Comparison of ENCODE assay signal across 8 cellular contexts in the genomic region with DNA sequence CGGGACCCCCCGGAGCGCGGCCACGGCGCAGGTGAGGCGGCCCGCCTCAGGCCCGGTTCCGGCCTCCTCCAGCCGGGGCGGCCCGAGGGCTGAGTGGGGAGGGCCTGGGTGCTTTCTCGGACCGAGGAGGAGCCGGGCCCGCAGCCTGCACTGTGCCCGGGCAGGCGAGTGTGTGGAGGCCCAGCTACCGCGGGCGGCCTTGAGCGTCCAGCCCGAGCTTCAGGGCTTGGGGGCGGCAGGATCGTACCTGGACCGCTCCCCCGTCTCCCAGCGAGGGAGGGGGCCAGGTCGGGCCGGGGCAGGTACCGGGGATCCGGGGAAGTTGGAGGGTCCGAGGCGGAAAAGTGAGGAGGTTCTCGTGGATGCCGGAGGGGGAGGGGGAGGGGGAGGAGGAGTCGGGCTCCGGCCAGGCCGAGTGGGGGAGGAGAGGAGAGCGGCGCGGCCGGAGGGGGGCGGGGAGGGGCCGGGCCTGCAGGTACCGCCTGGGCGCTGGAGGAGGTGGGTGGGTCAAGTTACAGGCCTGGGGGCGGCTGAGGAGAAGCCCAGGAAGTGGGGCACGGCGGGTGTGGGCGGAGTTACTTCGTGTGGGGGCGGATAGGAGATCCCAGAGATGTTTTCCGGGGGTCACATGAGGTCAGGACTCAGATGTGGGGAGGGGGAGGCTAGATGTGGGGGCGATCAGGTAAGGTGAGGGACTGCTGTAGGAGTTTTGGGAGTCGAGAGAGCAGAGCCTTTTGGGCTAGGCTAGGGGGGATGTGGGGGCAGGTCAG. TPM values are rescaled to one million over a fixed set of nuclear protein-coding genes. Genes with fewer than 3 reads are reported as not detected.
DNase-seq lines count a peak whose midpoint lies in the region; ATAC-seq, FAIRE-seq and TF ChIP-seq lines count a peak whose summit lies in the region.

No MANE protein-coding gene starts in this region.

- peak overlapping the region; percentile 70 to 81 for H3K4me2 ChIP-seq in H1 (ENCODE audit: insufficient read depth in 1 of 2, low read depth in 2 of 2, low read length in 2 of 2)

- TF ChIP-seq POLR2A in H1 (IDR thresholded peaks at IDR 0.05; ENCODE audit: control extremely low read depth in 1 of 2, low read depth in 2 of 2, low read length in 2 of 2): peak; percentile 62 to 64; a peak in 2 of 3 replicates

- H2BK5ac ChIP-seq in H1 (ENCODE audit: low read depth, low read length): peak overlapping the region; percentile 99

- H3K79me2 ChIP-seq in H1 (ENCODE audit: control insufficient read depth in 1 of 2, insufficient read depth in 2 of 2, low read length in 2 of 2): peaks cover 52 to 68% of the 10 kb centered on the region in 2 experiments

- H3K27ac ChIP-seq in HL-60 (replicated peaks) (peak overlapping the region; percentile 84), H1 (ENCODE audit: low read depth, low read length) (peak overlapping the region; percentile 97), muscle layer of duodenum (ENCODE audit: low read length) (no peak overlapping the region), aorta (ENCODE audit: low read depth in 1 of 2, low read length in 2 of 2) (peak overlapping the region in 1 of 2 donors; percentile 38)

- no peaks in the 10 kb centered on the region for H3K27me3 Mint-ChIP-seq in T-helper 1 cell treated with Interleukin-12 subunit alpha and Interleukin-12 subunit beta and Interleukin-4 antibody, amounts not matched to agents 30 μg/mL and 1 μg/mL, for 36 hours (ENCODE audit: low read depth)

- TF ChIP-seq EP300 in H1 (IDR thresholded peaks at IDR 0.05; ENCODE audit: borderline replicate concordance in 1 of 2, low read depth in 2 of 2, low read length in 2 of 2): peak in 1 of 2 experiments; percentile 30; a peak in 1 of 3 replicates

- no peak for TF ChIP-seq CTCF in HL-60 (IDR thresholded peaks at IDR 0.05; ENCODE audit: insufficient read depth, low read length)
- no peak for TF ChIP-seq CTCF in H1 (IDR thresholded peaks at IDR 0.05; ENCODE audit: control extremely low read depth in 1 of 3, insufficient read depth in 1 of 3, low read depth in 1 of 3, low read length in 3 of 3)

- H3K9me3 Mint-ChIP-seq in T-helper 1 cell treated with Interleukin-12 subunit alpha and Interleukin-12 subunit beta and Interleukin-4 antibody, amounts not matched to agents 30 μg/mL and 1 μg/mL, for 36 hours: no peaks in the 10 kb centered on the region

- H3K27me3 ChIP-seq in HL-60 (ENCODE audit: insufficient read depth, poor library complexity, severe bottlenecking): no peaks in the 10 kb centered on the region
- H3K27me3 ChIP-seq in H1 (replicated peaks in 1 of 4; ENCODE audit: control insufficient read depth in 3 of 4, extremely low read depth in 1 of 4, insufficient read depth in 3 of 4, low read length in 3 of 4): no peaks in the 10 kb centered on the region
- H3K27me3 ChIP-seq in muscle layer of duodenum (ENCODE audit: low read depth, low read length): no peaks in the 10 kb centered on the region
- no peaks in the 10 kb centered on the region for H3K27me3 ChIP-seq in aorta (ENCODE audit: control insufficient read depth in 1 of 2, insufficient read depth in 2 of 2, low read length in 1 of 2)

- CTCF ChIA-PET in H1 (lab: Charles Lee; ENCODE audit: partially characterized antibody): interaction anchor here (0.9 to 2.8 kb wide), 5 partner anchors 9 to 153 kb away, joined by 3 to 7 read pairs (median 4); no protein-coding TSS in a partner anchor

- H4K8ac ChIP-seq in H1 (ENCODE audit: extremely low read depth, insufficient read depth, low read length): peak overlapping the region; percentile 98; the same call in 1 of the 2 replicates

- no peak for ATAC-seq in aorta (ENCODE audit: low FRiP score)
- ATAC-seq in GM18517 (IDR thresholded peaks at IDR 0.05; ENCODE audit: unreplicated experiment): no peak

- peak overlapping the region; percentile 83 for H3K4me3 Mint-ChIP-seq in T-helper 1 cell treated with Interleukin-12 subunit alpha and Interleukin-12 subunit beta and Interleukin-4 antibody, amounts not matched to agents 30 μg/mL and 1 μg/mL, for 36 hours

- no peak overlapping the region for H2BK20ac ChIP-seq in H1 (ENCODE audit: low read length)

- no peak overlapping the region for H2AFZ ChIP-seq in H1 (ENCODE audit: low read length)

- no peak for TF ChIP-seq RAD21 in H1 (IDR thresholded peaks at IDR 0.05 in 1 of 2, conservative IDR thresholded peaks at IDR 0.05 in 1 of 2; ENCODE audit: low read depth in 2 of 2, low read length in 2 of 2)

- H3K36me3 ChIP-seq in H1 (ENCODE audit: control insufficient read depth in 2 of 4, insufficient read depth in 4 of 4, low read length in 3 of 4) (peaks cover 0 to 12% (median 9%) of the 10 kb centered on the region in 4 experiments; a peak in 6 of 8 replicates), muscle layer of duodenum (ENCODE audit: control insufficient read depth in 1 of 2, insufficient read depth in 2 of 2, low read length in 2 of 2) (no peaks in the 10 kb centered on the region), aorta (ENCODE audit: control insufficient read depth in 1 of 2, insufficient read depth in 2 of 2, low read length in 1 of 2) (no peaks in the 10 kb centered on the region)

- H3K4me1 ChIP-seq in H1 (replicated peaks in 1 of 4; ENCODE audit: control insufficient read depth in 3 of 4, insufficient read depth in 4 of 4, low read length in 3 of 4) (peaks cover 14 to 36% (median 26%) of the 10 kb centered on the region in 4 experiments), muscle layer of duodenum (ENCODE audit: control insufficient read depth in 1 of 2, insufficient read depth in 2 of 2, low read length in 2 of 2) (peaks cover 19 to 32% of the 10 kb centered on the region in 2 donors), aorta (ENCODE audit: control insufficient read depth in 1 of 2, insufficient read depth in 2 of 2, low read length in 2 of 2) (peaks cover 0 to 2% of the 10 kb centered on the region in 2 donors)

- peak overlapping the region; percentile 85 for H4K5ac ChIP-seq in H1 (ENCODE audit: insufficient read length, low read depth, low read length)

- H2BK15ac ChIP-seq in H1 (ENCODE audit: low read length): peak overlapping the region; percentile 61; the same call in 1 of the 2 replicates

- POLR2A ChIA-PET in H1 (lab: Charles Lee; ENCODE audit: partially characterized antibody): interaction anchor here (0.6 to 19.5 kb wide), 20 partner anchors 14 to 247 kb away, joined by 3 to 228 read pairs (median 4); partner anchors contain the start of genes GADD45GIP1, GCDH, IER2 and LYL1

- peak overlapping the region; percentile 6 for H3K14ac ChIP-seq in H1 (ENCODE audit: insufficient read length)

- peak overlapping the region; percentile 82 to 99 (median 94) for H3K9ac ChIP-seq in H1 (replicated peaks in 1 of 4; ENCODE audit: extremely low read depth in 1 of 4, low read depth in 3 of 4, low read length in 3 of 4)

- H2BK12ac ChIP-seq in H1 (ENCODE audit: low read depth, low read length): peak overlapping the region; percentile 97; the same call in 1 of the 2 replicates

- H3K4ac ChIP-seq in H1 (replicated peaks; ENCODE audit: insufficient read length, low read depth, low read length): peak overlapping the region; percentile 94

- peak; percentile 73 for DNase-seq in activated effector memory CD4-positive, alpha-beta T cell treated with anti-CD3 and anti-CD28 coated beads, Interleukin-2, amount 50 U/mL, for 16 hours
- DNase-seq in activated effector memory CD4-positive, alpha-beta T cell treated with Interleukin-2 at 50 U/mL for 16 hours: no peak
- DNase-seq in HL-60 (ENCODE audit: low read depth in 1 of 2, low spot score in 1 of 2) (peak; percentile 25 to 63), H1 (ENCODE audit: low read depth in 1 of 2, low spot score in 2 of 2) (peak; percentile 78 to 92), aorta (peak; percentile 69 to 82)

- H3K4me1 Mint-ChIP-seq in T-helper 1 cell treated with Interleukin-12 subunit alpha and Interleukin-12 subunit beta and Interleukin-4 antibody, amounts not matched to agents 30 μg/mL and 1 μg/mL, for 36 hours (ENCODE audit: low read depth): peaks cover 34% of the 10 kb centered on the region

- no peaks in the 10 kb centered on the region for H3K9me3 ChIP-seq in H1 (ENCODE audit: insufficient read depth in 2 of 2, low read depth in 1 of 2, low read length in 1 of 2)
- H3K9me3 ChIP-seq in muscle layer of duodenum (ENCODE audit: control insufficient read depth in 1 of 2, low read length in 2 of 2): no peaks in the 10 kb centered on the region
- H3K9me3 ChIP-seq in aorta (ENCODE audit: control insufficient read depth, low read length): no peaks in the 10 kb centered on the region

- H3K23ac ChIP-seq in H1 (ENCODE audit: insufficient read length): no peak overlapping the region

- peak overlapping the region; percentile 95 for H3K18ac ChIP-seq in H1 (ENCODE audit: extremely low read depth, low read length)

- intact Hi-C loops in aorta (cut with DNase I): no loop called here

- 2% methylated on average over 25 of the region's 57 CpGs; no CpG with 5 or more reads in 1 of the 2 experiments for WGBS in H1 (ENCODE audit: extremely low coverage in 1 of 2, insufficient coverage in 1 of 2, insufficient read length in 1 of 2, insufficient replicate concordance in 2 of 2, low coverage in 1 of 2, low lambda C conversion rate in 2 of 2, missing lambda C conversion rate in 1 of 2), 2 experiments
- 1% methylated on average over 36 to 57 of the region's 57 CpGs for WGBS in aorta, 2 donors

- H3K56ac ChIP-seq in H1 (replicated peaks; ENCODE audit: insufficient read length, low read depth, low read length): peak overlapping the region; percentile 98

- 0 out of 2 replicates have a peak overlapping the region, but pooled peaks have one; percentile 55 for H2AK5ac ChIP-seq in H1 (ENCODE audit: low read depth, low read length)

- H3K4me3 ChIP-seq in HL-60 (replicated peaks; ENCODE audit: insufficient read depth, low read length) (peak overlapping the region; percentile 94), H1 (ENCODE audit: extremely low read depth in 1 of 4, insufficient read depth in 2 of 4, low read depth in 3 of 4, low read length in 4 of 4) (peak overlapping the region; percentile 76 to 100 (median 84)), muscle layer of duodenum (ENCODE audit: low read depth in 1 of 2, low read length in 2 of 2) (peak overlapping the region; percentile 45 to 96), aorta (ENCODE audit: low read length in 2 of 2) (peak overlapping the region; percentile 86 to 94)

- H3K27ac Mint-ChIP-seq in T-helper 1 cell treated with Interleukin-12 subunit alpha and Interleukin-12 subunit beta and Interleukin-4 antibody, amounts not matched to agents 30 μg/mL and 1 μg/mL, for 36 hours: peak overlapping the region; percentile 69

- no peak for FAIRE-seq in H1 (lab: Jason Lieb, UNC)

- peaks cover 3% of the 10 kb centered on the region for H3K36me3 Mint-ChIP-seq in T-helper 1 cell treated with Interleukin-12 subunit alpha and Interleukin-12 subunit beta and Interleukin-4 antibody, amounts not matched to agents 30 μg/mL and 1 μg/mL, for 36 hours (ENCODE audit: low read depth)

- peak overlapping the region; percentile 97 for H4K91ac ChIP-seq in H1 (replicated peaks; ENCODE audit: insufficient read length, low read length)

- peaks cover 44 to 45% of the 10 kb centered on the region in 2 experiments for H4K20me1 ChIP-seq in H1 (replicated peaks in 1 of 2; ENCODE audit: control insufficient read depth in 1 of 2, insufficient read depth in 2 of 2, low read length in 2 of 2)

- peaks cover 8% of the 10 kb centered on the region; the same call in 1 of the 2 replicates for H3K23me2 ChIP-seq in H1 (ENCODE audit: low read depth, low read length)

- no peak overlapping the region for H2BK120ac ChIP-seq in H1 (replicated peaks; ENCODE audit: low read depth, low read length)

- peaks cover 36% of the 10 kb centered on the region for H3K79me1 ChIP-seq in H1 (ENCODE audit: low read depth, low read length)

RNA-seq across cellular contexts. Expression of gene NACC1, which starts 0.5 kb away (rescaled TPM):
- 226 and 234 TPM in 2 replicates for total RNA-seq in H1 (2021; fragmentation: NEBNext Ultra II Directional; extraction: Animal tissue kit (Norgen Biotek cat#: 25700))
- polyA plus RNA-seq in H1 (2011; rRNA removed): 301 and 541 TPM in 2 replicates
- polyA plus RNA-seq in H1 (2011; cell fraction: cytosol; rRNA removed): 204 TPM
- polyA plus RNA-seq in H1 (2011; cell fraction: nucleus; rRNA removed): 367 TPM
- polyA plus RNA-seq in H1 (2012, experiment 1 of 2): 72.2 to 138 TPM (median 120 TPM) in 4 replicates
- 144 TPM for polyA plus RNA-seq in H1 (2012, experiment 2 of 2)
- 169 TPM for polyA plus RNA-seq in H1 (2013, experiment 1 of 2)
- 186 TPM for polyA plus RNA-seq in H1 (2013, experiment 2 of 2)
- 150 and 197 TPM in 2 replicates for polyA minus RNA-seq in H1 (2011; rRNA and poly(A)+ RNA removed)
- 187 TPM for polyA minus RNA-seq in H1 (2011; cell fraction: cytosol; rRNA and poly(A)+ RNA removed)
- 126 TPM for polyA minus RNA-seq in H1 (2011; cell fraction: nucleus; rRNA and poly(A)+ RNA removed)
- total RNA-seq in aorta: 10 to 100 TPM; 26.0 to 37.4 TPM
- 1 to 10 TPM; 5.0 to 7.8 TPM for polyA plus RNA-seq in aorta

RNA-seq across cellular contexts. Expression of gene TRMT1, which starts 2.1 kb away (rescaled TPM):
- 96.6 and 99.3 TPM in 2 replicates for total RNA-seq in H1 (2021; fragmentation: NEBNext Ultra II Directional; extraction: Animal tissue kit (Norgen Biotek cat#: 25700))
- polyA plus RNA-seq in H1 (2011; rRNA removed) (77.4 and 118 TPM in 2 replicates), aorta (10 to 100 TPM; 17.9 to 62.2 TPM)
- polyA plus RNA-seq in H1 (2011; cell fraction: cytosol; rRNA removed): 94.9 TPM
- 298 TPM for polyA plus RNA-seq in H1 (2011; cell fraction: nucleus; rRNA removed)
- polyA plus RNA-seq in H1 (2012, experiment 1 of 2): 66.0 to 95.2 TPM (median 84.7 TPM) in 4 replicates
- polyA plus RNA-seq in H1 (2012, experiment 2 of 2): 75.5 TPM
- 69.1 TPM for polyA plus RNA-seq in H1 (2013, experiment 1 of 2)
- polyA plus RNA-seq in H1 (2013, experiment 2 of 2): 65.4 TPM
- 38.6 and 46.1 TPM in 2 replicates for polyA minus RNA-seq in H1 (2011; rRNA and poly(A)+ RNA removed)
- 52.8 TPM for polyA minus RNA-seq in H1 (2011; cell fraction: cytosol; rRNA and poly(A)+ RNA removed)
- polyA minus RNA-seq in H1 (2011; cell fraction: nucleus; rRNA and poly(A)+ RNA removed): 64.4 TPM
- total RNA-seq in aorta: 10 to 100 TPM; 23.9 to 26.5 TPM

RNA-seq across cellular contexts. Expression of gene LYL1, which starts 16.0 kb away (rescaled TPM):
- total RNA-seq in H1 (2021; fragmentation: NEBNext Ultra II Directional; extraction: Animal tissue kit (Norgen Biotek cat#: 25700)): 0.58 and 0.65 TPM in 2 replicates
- 0.76 and 1.0 TPM in 2 replicates for polyA plus RNA-seq in H1 (2011; rRNA removed)
- polyA plus RNA-seq in H1 (2011; cell fraction: cytosol; rRNA removed): 0.62 TPM
- polyA plus RNA-seq in H1 (2011; cell fraction: nucleus; rRNA removed): 0.78 TPM
- 0.23 to 0.67 TPM (median 0.39 TPM) in 4 replicates for polyA plus RNA-seq in H1 (2012, experiment 1 of 2)
- 0.26 TPM for polyA plus RNA-seq in H1 (2012, experiment 2 of 2)
- polyA plus RNA-seq in H1 (2013, experiment 1 of 2): 0.65 TPM
- polyA plus RNA-seq in H1 (2013, experiment 2 of 2): 0.52 TPM
- 0.10 TPM in 1 of 2 replicates, not detected in the other for polyA minus RNA-seq in H1 (2011; rRNA and poly(A)+ RNA removed)
- polyA minus RNA-seq in H1 (2011; cell fraction: cytosol; rRNA and poly(A)+ RNA removed): 1.2 TPM
- polyA minus RNA-seq in H1 (2011; cell fraction: nucleus; rRNA and poly(A)+ RNA removed): 0.40 TPM
- 10 to 100 TPM in 1 of 2 donors, 1 to 10 TPM in 1; 8.7 to 28.6 TPM for total RNA-seq in aorta
- 1 to 10 TPM; 7.3 to 9.3 TPM for polyA plus RNA-seq in aorta

RNA-seq across cellular contexts. Expression of gene STX10, which starts 31.6 kb away (rescaled TPM):
- 50.8 and 53.0 TPM in 2 replicates for total RNA-seq in H1 (2021; fragmentation: NEBNext Ultra II Directional; extraction: Animal tissue kit (Norgen Biotek cat#: 25700))
- 80.1 and 86.8 TPM in 2 replicates for polyA plus RNA-seq in H1 (2011; rRNA removed)
- polyA plus RNA-seq in H1 (2011; cell fraction: cytosol; rRNA removed): 88.9 TPM
- 146 TPM for polyA plus RNA-seq in H1 (2011; cell fraction: nucleus; rRNA removed)
- polyA plus RNA-seq in H1 (2012, experiment 1 of 2): 58.8 to 94.1 TPM (median 80.2 TPM) in 4 replicates
- 81.1 TPM for polyA plus RNA-seq in H1 (2012, experiment 2 of 2)
- polyA plus RNA-seq in H1 (2013, experiment 1 of 2): 48.9 TPM
- 49.5 TPM for polyA plus RNA-seq in H1 (2013, experiment 2 of 2)
- polyA minus RNA-seq in H1 (2011; rRNA and poly(A)+ RNA removed): 44.8 and 47.0 TPM in 2 replicates
- 40.2 TPM for polyA minus RNA-seq in H1 (2011; cell fraction: cytosol; rRNA and poly(A)+ RNA removed)
- polyA minus RNA-seq in H1 (2011; cell fraction: nucleus; rRNA and poly(A)+ RNA removed): 36.6 TPM
- total RNA-seq in aorta: 10 to 100 TPM; 33.0 to 47.4 TPM
- polyA plus RNA-seq in aorta: 100 to 1,000 TPM in 1 of 2 donors, 10 to 100 TPM in 1; 70.5 to 105 TPM

RNA-seq across cellular contexts. Expression of gene IER2, which starts 31.6 kb away (rescaled TPM):
- 137 and 138 TPM in 2 replicates for total RNA-seq in H1 (2021; fragmentation: NEBNext Ultra II Directional; extraction: Animal tissue kit (Norgen Biotek cat#: 25700))
- polyA plus RNA-seq in H1 (2011; rRNA removed) (84.5 and 151 TPM in 2 replicates), aorta (100 to 1,000 TPM in 1 of 2 donors, 10 to 100 TPM in 1; 39.7 to 269 TPM)
- polyA plus RNA-seq in H1 (2011; cell fraction: cytosol; rRNA removed): 66.0 TPM
- polyA plus RNA-seq in H1 (2011; cell fraction: nucleus; rRNA removed): 110 TPM
- polyA plus RNA-seq in H1 (2012, experiment 1 of 2): 106 to 120 TPM (median 111 TPM) in 4 replicates
- 92.0 TPM for polyA plus RNA-seq in H1 (2012, experiment 2 of 2)
- polyA plus RNA-seq in H1 (2013, experiment 1 of 2): 105 TPM
- polyA plus RNA-seq in H1 (2013, experiment 2 of 2): 105 TPM
- 6.0 and 9.9 TPM in 2 replicates for polyA minus RNA-seq in H1 (2011; rRNA and poly(A)+ RNA removed)
- polyA minus RNA-seq in H1 (2011; cell fraction: cytosol; rRNA and poly(A)+ RNA removed): 33.4 TPM
- 81.9 TPM for polyA minus RNA-seq in H1 (2011; cell fraction: nucleus; rRNA and poly(A)+ RNA removed)
- 100 to 1,000 TPM; 143 to 239 TPM for total RNA-seq in aorta
